In the genomic region with DNA sequence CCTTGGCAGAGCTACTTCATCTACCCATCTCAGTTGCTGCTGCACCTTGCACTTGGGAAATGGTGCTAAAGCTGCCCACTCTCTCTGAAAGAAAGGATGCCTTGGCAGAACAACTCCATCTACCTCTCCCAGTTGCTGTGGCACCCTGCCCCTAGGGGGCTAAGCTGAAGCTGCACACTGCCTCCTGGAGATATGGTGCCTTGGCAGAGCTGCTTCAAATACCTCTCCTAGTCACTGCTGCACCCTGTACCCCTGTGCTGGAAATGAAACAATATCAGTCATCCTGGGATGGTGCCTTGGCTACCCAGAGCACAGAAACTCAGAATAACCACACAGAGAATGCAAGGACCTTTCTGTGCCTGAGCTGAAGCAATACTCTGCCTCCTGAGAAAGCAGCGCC, we compare ENCODE assay signal across 25 cellular contexts.
"Had no signal": no experiment of that assay in that cellular context is flagged by ENCODE, and none has a peak within 500 bp of the region (broad histone marks: within the 10 kb centered on the region; RNA-seq: fewer than 3 reads in every experiment).

No MANE protein-coding gene starts in this region.

- H3K27me3 Mint-ChIP-seq: activated CD4-positive, alpha-beta memory T cell treated with anti-CD3 and anti-CD28 coated beads, Interleukin-2, amount 10 ng/mL, durations not matched to agents 7 days and 5 days; activated CD4-positive, alpha-beta T cell treated with anti-CD3 and anti-CD28 coated beads, Interleukin-2, amount 10 ng/mL, durations not matched to agents 24 days and 14 days; activated naive CD4-positive, alpha-beta T cell treated with anti-CD3 and anti-CD28 coated beads, Interleukin-2, amount 10 ng/mL, durations not matched to agents 7 days and 5 days had no signal

- H3K4me1 Mint-ChIP-seq: activated CD4-positive, alpha-beta memory T cell treated with anti-CD3 and anti-CD28 coated beads, Interleukin-2, amount 10 ng/mL, durations not matched to agents 7 days and 5 days; activated CD4-positive, alpha-beta T cell treated with anti-CD3 and anti-CD28 coated beads, Interleukin-2, amount 10 ng/mL, durations not matched to agents 24 days and 14 days; activated CD8-positive, alpha-beta memory T cell treated with anti-CD3 and anti-CD28 coated beads, Interleukin-2, amount 10 ng/mL, durations not matched to agents 7 days and 5 days; activated naive CD4-positive, alpha-beta T cell treated with anti-CD3 and anti-CD28 coated beads, Interleukin-2, amount 10 ng/mL, durations not matched to agents 7 days and 5 days; immature natural killer cell; mesothelial cell of epicardium had no signal

- H3K27ac Mint-ChIP-seq: activated CD4-positive, alpha-beta memory T cell treated with anti-CD3 and anti-CD28 coated beads, Interleukin-2, amount 10 ng/mL, durations not matched to agents 7 days and 5 days; activated CD4-positive, alpha-beta T cell treated with anti-CD3 and anti-CD28 coated beads, Interleukin-2, amount 10 ng/mL, durations not matched to agents 24 days and 14 days; activated CD8-positive, alpha-beta memory T cell treated with anti-CD3 and anti-CD28 coated beads, Interleukin-2, amount 10 ng/mL, durations not matched to agents 7 days and 5 days; activated naive CD4-positive, alpha-beta T cell treated with anti-CD3 and anti-CD28 coated beads, Interleukin-2, amount 10 ng/mL, durations not matched to agents 7 days and 5 days; brain; immature natural killer cell; mesothelial cell of epicardium; naive thymus-derived CD8-positive, alpha-beta T cell had no signal

- H3K36me3 ChIP-seq: esophagus muscularis mucosa, left ventricle myocardium inferior, stomach, suprapubic skin, tibial nerve had no signal

- H3K79me2 ChIP-seq: hepatocyte had no signal

- H3K27me3 ChIP-seq: esophagus muscularis mucosa, hepatocyte, stomach, suprapubic skin, tibial nerve had no signal

- H3K4me3 ChIP-seq: esophagus muscularis mucosa, hepatocyte, left ventricle myocardium inferior, stomach, suprapubic skin, tibial nerve had no signal

- H3K36me3 Mint-ChIP-seq: activated CD8-positive, alpha-beta memory T cell treated with anti-CD3 and anti-CD28 coated beads, Interleukin-2, amount 10 ng/mL, durations not matched to agents 7 days and 5 days; activated naive CD4-positive, alpha-beta T cell treated with anti-CD3 and anti-CD28 coated beads, Interleukin-2, amount 10 ng/mL, durations not matched to agents 7 days and 5 days; brain; immature natural killer cell had no signal

- H3K4me2 ChIP-seq: hepatocyte had no signal

- H3K4me1 ChIP-seq: esophagus muscularis mucosa, left ventricle myocardium inferior, stomach, suprapubic skin, tibial nerve had no signal

- H3K27ac ChIP-seq: esophagus muscularis mucosa, hepatocyte, left ventricle myocardium inferior, stomach, suprapubic skin, tibial nerve had no signal

- ATAC-seq: activated CD4-positive, CD25-positive, alpha-beta regulatory T cell treated with anti-CD3 and anti-CD28 coated beads, Interleukin-2, amount 50 U/mL, for 24 hours; activated CD8-positive, alpha-beta memory T cell treated with anti-CD3 and anti-CD28 coated beads, Interleukin-2, amount 10 ng/mL, durations not matched to agents 7 days and 5 days; naive thymus-derived CD8-positive, alpha-beta T cell had no signal

- H3K4me3 Mint-ChIP-seq: activated CD4-positive, alpha-beta memory T cell treated with anti-CD3 and anti-CD28 coated beads, Interleukin-2, amount 10 ng/mL, durations not matched to agents 7 days and 5 days; activated CD4-positive, alpha-beta T cell treated with anti-CD3 and anti-CD28 coated beads, Interleukin-2, amount 10 ng/mL, durations not matched to agents 24 days and 14 days; activated CD8-positive, alpha-beta memory T cell treated with anti-CD3 and anti-CD28 coated beads, Interleukin-2, amount 10 ng/mL, durations not matched to agents 7 days and 5 days; activated naive CD4-positive, alpha-beta T cell treated with anti-CD3 and anti-CD28 coated beads, Interleukin-2, amount 10 ng/mL, durations not matched to agents 7 days and 5 days; brain; immature natural killer cell; mesothelial cell of epicardium; naive thymus-derived CD8-positive, alpha-beta T cell had no signal

- H2AFZ ChIP-seq: hepatocyte had no signal

- DNase-seq: activated CD4-positive, alpha-beta memory T cell treated with anti-CD3 and anti-CD28 coated beads, Interleukin-2, amount 10 ng/mL, durations not matched to agents 7 days and 5 days; activated CD4-positive, alpha-beta T cell treated with anti-CD3 and anti-CD28 coated beads, Interleukin-2, amount 10 ng/mL, durations not matched to agents 24 days and 14 days; activated CD8-positive, alpha-beta memory T cell treated with anti-CD3 and anti-CD28 coated beads, Interleukin-2, amount 10 ng/mL, durations not matched to agents 7 days and 5 days; activated effector memory CD4-positive, alpha-beta T cell treated with anti-CD3 and anti-CD28 coated beads, Interleukin-2, amount 50 U/mL, for 16 hours; activated naive CD4-positive, alpha-beta T cell treated with anti-CD3 and anti-CD28 coated beads, Interleukin-2, amount 10 ng/mL, durations not matched to agents 7 days and 5 days; activated T-cell treated with anti-CD3 and anti-CD28 coated beads for 4 hours; caudate nucleus; dermis blood vessel endothelial cell; effector CD8-positive, alpha-beta T cell; glutamatergic neuron; immature natural killer cell; left ventricle myocardium inferior; naive thymus-derived CD8-positive, alpha-beta T cell; stimulated activated CD4-positive, alpha-beta T cell treated with anti-CD3 and anti-CD28 coated beads, Interleukin-12 subunit alpha, Interleukin-12 subunit beta, amount 100 ng/mL, for 4 hours; stimulated activated CD4-positive, alpha-beta T cell treated with anti-CD3 and anti-CD28 coated beads, Interleukin-4, amount 100 ng/mL, for 4 hours; stomach; T-helper 1 cell; T-helper 9 cell had no signal
